In the genomic region with DNA sequence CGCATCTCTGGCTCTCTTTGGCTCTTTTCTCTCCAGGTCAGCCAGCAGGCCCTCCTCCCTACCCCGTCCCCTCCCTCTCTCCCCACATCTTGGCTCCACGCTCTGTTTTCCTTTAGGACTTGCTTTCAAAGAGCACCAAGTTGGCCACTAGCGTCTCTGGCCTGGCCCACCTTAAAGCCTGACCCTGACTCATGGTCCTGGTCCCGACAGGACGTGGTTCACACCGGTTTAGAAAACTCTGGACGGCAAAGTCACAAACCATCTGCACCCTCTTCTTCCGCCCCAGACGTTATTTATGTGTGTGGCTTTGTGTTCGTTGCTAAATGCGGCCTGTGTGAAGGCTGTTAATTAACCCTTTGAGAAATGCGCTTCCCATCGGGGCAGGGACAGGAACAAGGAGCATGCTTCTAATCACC, we compare ENCODE assay signal across 9 cellular contexts.
A peak's percentile ranks its signal among the peaks of the same experiment; 100 is the strongest.
DNase-seq lines count a peak whose midpoint lies in the region; ATAC-seq and TF ChIP-seq lines count a peak whose summit lies in the region.
"Had no signal": no experiment of that assay in that cellular context is flagged by ENCODE, and none has a peak within 500 bp of the region (broad histone marks: within the 10 kb centered on the region; RNA-seq: fewer than 3 reads in every experiment).

No MANE protein-coding gene starts in this region.

- H3K4me3 Mint-ChIP-seq in endothelial cell (ENCODE audit: unreplicated experiment), result no peak overlapping the region
- H3K4me3 Mint-ChIP-seq: HFFc6 had no signal

- H3K36me3 Mint-ChIP-seq in endothelial cell (ENCODE audit: low read depth, unreplicated experiment), result no peaks in the 10 kb centered on the region

- peaks cover 8% of the 10 kb centered on the region for H3K27me3 Mint-ChIP-seq in endothelial cell (ENCODE audit: unreplicated experiment)

- H3K4me3 ChIP-seq in muscle layer of colon (ENCODE audit: low read depth in 1 of 2, low read length in 2 of 2) (no peak overlapping the region), tibial artery (no peak overlapping the region)

- peak overlapping the region; percentile 76 for H3K27ac Mint-ChIP-seq in endothelial cell (ENCODE audit: unreplicated experiment)
- H3K27ac Mint-ChIP-seq: HFFc6 had no signal

- H3K4me1 ChIP-seq in muscle layer of colon (ENCODE audit: insufficient read depth, low read length) (peaks cover 53% of the 10 kb centered on the region), tibial artery (peaks cover 0 to 79% (median 66%) of the 10 kb centered on the region in 4 donors)

- H3K9me3 ChIP-seq in muscle layer of colon (ENCODE audit: low read length), result no peaks in the 10 kb centered on the region
- no peaks in the 10 kb centered on the region for H3K9me3 ChIP-seq in tibial artery

- H3K36me3 ChIP-seq in muscle layer of colon (ENCODE audit: insufficient read depth, low read length) (no peaks in the 10 kb centered on the region), tibial artery (no peaks in the 10 kb centered on the region)

- intact Hi-C loops in tibial artery (cut with DNase I; ENCODE audit: low total_unique reads), result no loop called here

- DNase-seq in NOMO-1 (lab: John Stamatoyannopoulos, UW; ENCODE audit: unreplicated experiment in 2 of 2) (peak; percentile 88 to 90), endothelial cell (ENCODE audit: low spot score) (no peak), tibial artery (peak; percentile 89 to 90), AG20443 (ENCODE audit: low spot score) (no peak)
- DNase-seq: HFFc6 had no signal

- TF ChIP-seq CTCF in endothelial cell (IDR thresholded peaks at IDR 0.05; ENCODE audit: unreplicated experiment) (no peak), tibial artery (IDR thresholded peaks at IDR 0.05) (no peak)

- no peaks in the 10 kb centered on the region for H3K9me3 Mint-ChIP-seq in endothelial cell (ENCODE audit: unreplicated experiment)
- H3K9me3 Mint-ChIP-seq: HFFc6 had no signal

- ATAC-seq in GM21381 (IDR thresholded peaks at IDR 0.05; ENCODE audit: unreplicated experiment) (no peak), GM21515 (IDR thresholded peaks at IDR 0.05; ENCODE audit: unreplicated experiment) (no peak), HG03432 (IDR thresholded peaks at IDR 0.05; ENCODE audit: unreplicated experiment) (no peak)

- H3K9ac ChIP-seq in muscle layer of colon (ENCODE audit: low read length), result no peak overlapping the region

- H3K27me3 ChIP-seq in muscle layer of colon (ENCODE audit: control insufficient read depth in 1 of 2, insufficient read depth in 2 of 2, low read length in 2 of 2) (no peaks in the 10 kb centered on the region), tibial artery (no peaks in the 10 kb centered on the region)

- H3K27ac ChIP-seq in muscle layer of colon (ENCODE audit: low read depth, low read length) (peak overlapping the region; percentile 70), tibial artery (peak overlapping the region; percentile 84 to 88)

- H3K4me1 Mint-ChIP-seq in endothelial cell (ENCODE audit: unreplicated experiment), result peaks cover 15% of the 10 kb centered on the region

Comparison
In these comparisons a context has a peak if more than half of its experiments do, and no peak if none do; other contexts are left out.
1. DNase-seq: peak in NOMO-1 (2 of 2) and tibial artery (2 of 2); none in endothelial cell (single experiment) and AG20443 (single experiment).